Comparison of ENCODE assay signal across 9 cellular contexts in genomic region chr1:21913258-21913657, GRCh38. TPM values are rescaled to one million over a fixed set of nuclear protein-coding genes. Genes with fewer than 3 reads are reported as not detected.
DNase-seq lines count a peak whose midpoint lies in the region; ATAC-seq lines count a peak whose summit lies in the region.
"Had no signal": no experiment of that assay in that cellular context is flagged by ENCODE, and none has a peak within 500 bp of the region (broad histone marks: within the 10 kb centered on the region; RNA-seq: fewer than 3 reads in every experiment).

No MANE protein-coding gene starts in this region.

- no peaks in the 10 kb centered on the region for H3K27me3 ChIP-seq in skeletal muscle satellite cell (ENCODE audit: control insufficient read depth, insufficient read depth, low read length)

- no peaks in the 10 kb centered on the region for H3K9me3 ChIP-seq in skeletal muscle satellite cell (replicated peaks; ENCODE audit: low read length)

- H3K4me2 ChIP-seq in skeletal muscle satellite cell (ENCODE audit: low read length), result peak overlapping the region; percentile 24

- DNase-seq in ELF-1 (ENCODE audit: low read depth, low spot score), result peak; percentile 69
- peak; percentile 10 for DNase-seq in SHP77 treated with DMSO at 0.1 percent for 48 hours (lab: John Stamatoyannopoulos, UW)
- DNase-seq in iPS-NIHi11 (ENCODE audit: low spot score), result peak; percentile 60
- DNase-seq in NCI-H82 treated with DMSO at 0.1 percent for 48 hours (lab: John Stamatoyannopoulos, UW; ENCODE audit: unreplicated experiment), result no peak
- DNase-seq in OCI-M1 (lab: John Stamatoyannopoulos, UW), result no peak
- DNase-seq in AG08395 (ENCODE audit: low spot score), result no peak
- DNase-seq: NCI-H774 had no signal

- peak overlapping the region; percentile 63 for H3K9ac ChIP-seq in skeletal muscle satellite cell (ENCODE audit: low read depth, low read length)

- H3K4me1 ChIP-seq in skeletal muscle satellite cell (ENCODE audit: control insufficient read depth, insufficient read depth, low read length), result peaks cover 77% of the 10 kb centered on the region

- H3K36me3 ChIP-seq in skeletal muscle satellite cell (ENCODE audit: insufficient read depth, low read length), result peaks cover 29% of the 10 kb centered on the region

- no peak for ATAC-seq in GM18909 (IDR thresholded peaks at IDR 0.05; ENCODE audit: poor library complexity, unreplicated experiment)

- no peak overlapping the region for H3K4me3 ChIP-seq in skeletal muscle satellite cell (ENCODE audit: low read length)

RNA-seq across cellular contexts. Expression of gene HSPG2, which starts 23.9 kb away (rescaled TPM):
- total RNA-seq in skeletal muscle satellite cell (2012; rRNA removed), result 149 and 214 TPM in 2 replicates

Comparison
In these comparisons a context has a peak if more than half of its experiments do, and no peak if none do; other contexts are left out.
1. DNase-seq: peak in ELF-1 (single experiment), SHP77 treated with DMSO at 0.1 percent for 48 hours (single experiment) and iPS-NIHi11 (single experiment); none in NCI-H82 treated with DMSO at 0.1 percent for 48 hours (single experiment), OCI-M1 (single experiment) and AG08395 (single experiment).